10 cellular contexts compared by ENCODE assay signal in genomic region chrX:115940888-115941332, GRCh38.
DNase-seq lines count a peak whose midpoint lies in the region; ATAC-seq and TF ChIP-seq lines count a peak whose summit lies in the region.
"Had no signal": no experiment of that assay in that cellular context is flagged by ENCODE, and none has a peak within 500 bp of the region (broad histone marks: within the 10 kb centered on the region; RNA-seq: fewer than 3 reads in every experiment).

No MANE protein-coding gene starts in this region.

- ATAC-seq in GM21447 (IDR thresholded peaks at IDR 0.05; ENCODE audit: unreplicated experiment) (peak; percentile 69), gastroesophageal sphincter (peak; percentile 91), sciatic nerve (peak; percentile 98)

- peaks cover 0 to 7% (median 0%) of the 10 kb centered on the region in 3 donors for H3K9me3 ChIP-seq in gastroesophageal sphincter

- H3K27me3 Mint-ChIP-seq in IgD-negative memory B cell = no peaks in the 10 kb centered on the region

- H3K4me1 Mint-ChIP-seq in IgD-negative memory B cell = peaks cover 15 to 19% (median 15%) of the 10 kb centered on the region in 3 donors
- H3K4me1 Mint-ChIP-seq: nephron had no signal

- H3K27me3 ChIP-seq in gastroesophageal sphincter = no peaks in the 10 kb centered on the region

- peak overlapping the region; percentile 78 to 90 (median 78) for H3K27ac Mint-ChIP-seq in IgD-negative memory B cell
- H3K27ac Mint-ChIP-seq: nephron; T-helper 1 cell treated with Interleukin-12 subunit alpha and Interleukin-12 subunit beta and Interleukin-4 antibody, amounts not matched to agents 30 μg/mL and 1 μg/mL, for 36 hours had no signal

- peaks cover 3% of the 10 kb centered on the region for H3K36me3 Mint-ChIP-seq in IgD-negative memory B cell

- peaks cover 0 to 4% (median 0%) of the 10 kb centered on the region in 3 donors for H3K4me1 ChIP-seq in gastroesophageal sphincter

- no peak for TF ChIP-seq POLR2A in gastroesophageal sphincter (IDR thresholded peaks at IDR 0.05)

- no peak overlapping the region for H3K4me3 ChIP-seq in gastroesophageal sphincter

- WGBS in gastroesophageal sphincter (ENCODE audit: low coverage in 1 of 2), 2 donors = 89% methylated on average over 5 of the region's 7 CpGs; no CpG with 5 or more reads in 1 of the 2 donors

- H3K36me3 ChIP-seq in gastroesophageal sphincter = peaks cover 0 to 13% of the 10 kb centered on the region in 2 donors

- H3K9me3 Mint-ChIP-seq in IgD-negative memory B cell = no peaks in the 10 kb centered on the region
- H3K9me3 Mint-ChIP-seq: T-helper 1 cell treated with Interleukin-12 subunit alpha and Interleukin-12 subunit beta and Interleukin-4 antibody, amounts not matched to agents 30 μg/mL and 1 μg/mL, for 36 hours had no signal

- H3K27ac ChIP-seq in gastroesophageal sphincter = peak overlapping the region in 2 of 4 donors; percentile 36 to 37

- no peak for TF ChIP-seq EP300 in gastroesophageal sphincter (IDR thresholded peaks at IDR 0.05)

- TF ChIP-seq CTCF in gastroesophageal sphincter (IDR thresholded peaks at IDR 0.05) = peak in 2 of 4 experiments; percentile 21 to 64

- intact Hi-C loops in sciatic nerve (cut with DNase I) = no loop called here

- H3K4me3 Mint-ChIP-seq in IgD-negative memory B cell = peak overlapping the region in 3 of 4 donors; percentile 46 to 72 (median 63)
- H3K4me3 Mint-ChIP-seq: nephron; T-helper 1 cell treated with Interleukin-12 subunit alpha and Interleukin-12 subunit beta and Interleukin-4 antibody, amounts not matched to agents 30 μg/mL and 1 μg/mL, for 36 hours had no signal

- DNase-seq in GM04504 (ENCODE audit: low read depth) (peak; percentile 46), RPMI8226 (peak; percentile 91), sciatic nerve (ENCODE audit: low spot score) (peak; percentile 90), amniotic stem cell (lab: John Stamatoyannopoulos, UW) (no peak)
- DNase-seq in stimulated activated CD8-positive, alpha-beta memory T cell treated with anti-CD3 and anti-CD28 coated beads, Interleukin-4, amount 100 ng/mL, for 48 hours = no peak

Comparison
In these comparisons a context has a peak if more than half of its experiments do, and no peak if none do; other contexts are left out.
1. DNase-seq: peak in GM04504 (single experiment), RPMI8226 (single experiment) and sciatic nerve (single experiment); none in stimulated activated CD8-positive, alpha-beta memory T cell treated with anti-CD3 and anti-CD28 coated beads, Interleukin-4, amount 100 ng/mL, for 48 hours (single experiment) and amniotic stem cell (single experiment).
2. Peak in every context shown above with its lines, with median percentiles within 50 percentile points of each other: ATAC-seq.